In the genomic region with DNA sequence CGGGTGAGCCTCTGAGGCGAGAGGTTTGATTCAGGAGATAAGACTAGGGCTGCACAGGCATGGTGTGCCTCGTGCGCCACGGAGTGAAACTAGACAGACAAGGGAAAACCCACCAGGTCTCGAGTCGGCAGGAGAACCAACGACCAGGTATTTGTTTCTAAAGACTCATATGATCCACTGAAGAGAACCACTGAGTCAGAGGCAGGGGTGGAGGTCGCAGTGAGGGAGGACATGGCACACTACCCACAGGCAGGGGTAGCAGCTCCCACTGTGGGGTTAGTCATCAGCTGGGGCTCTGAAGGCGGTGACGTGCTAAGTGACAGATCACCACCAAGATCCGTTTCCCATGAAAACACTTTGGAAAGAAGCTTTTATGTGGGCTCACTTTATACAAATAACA, we compare ENCODE assay signal across 10 cellular contexts. TPM values are rescaled to one million over a fixed set of nuclear protein-coding genes. Genes with fewer than 3 reads are reported as not detected.
DNase-seq lines count a peak whose midpoint lies in the region; ATAC-seq and TF ChIP-seq lines count a peak whose summit lies in the region.
"Had no signal": no experiment of that assay in that cellular context is flagged by ENCODE, and none has a peak within 500 bp of the region (broad histone marks: within the 10 kb centered on the region; RNA-seq: fewer than 3 reads in every experiment).

No MANE protein-coding gene starts in this region.

- peaks cover 8 to 27% of the 10 kb centered on the region in 2 donors for H3K36me3 Mint-ChIP-seq in activated naive CD4-positive, alpha-beta T cell treated with anti-CD3 and anti-CD28 coated beads, Interleukin-2, amount 50 U/mL, for 72 hours

- peak; percentile 93 to 96 for ATAC-seq in activated naive CD4-positive, alpha-beta T cell treated with anti-CD3 and anti-CD28 coated beads, Interleukin-2, amount 50 U/mL, for 72 hours
- ATAC-seq in HG02763 (IDR thresholded peaks at IDR 0.05; ENCODE audit: unreplicated experiment) (no peak), HG03378 (IDR thresholded peaks at IDR 0.05; ENCODE audit: unreplicated experiment) (no peak)

- H3K27me3 ChIP-seq in right atrium auricular region (no peaks in the 10 kb centered on the region), left ventricle myocardium inferior (ENCODE audit: low read depth) (no peaks in the 10 kb centered on the region)
- H3K27me3 ChIP-seq: transverse colon had no signal

- H3K9me3 ChIP-seq in right atrium auricular region: no peaks in the 10 kb centered on the region
- no peaks in the 10 kb centered on the region for H3K9me3 ChIP-seq in left ventricle myocardium inferior (replicated peaks)
- H3K9me3 ChIP-seq: transverse colon had no signal

- H3K4me3 ChIP-seq in right atrium auricular region: peak overlapping the region in 1 of 2 donors; percentile 18
- no peak overlapping the region for H3K4me3 ChIP-seq in left ventricle myocardium inferior
- H3K4me3 ChIP-seq: transverse colon had no signal

- H3K27ac ChIP-seq in right atrium auricular region: peak overlapping the region; percentile 47 to 63
- no peak overlapping the region for H3K27ac ChIP-seq in left ventricle myocardium inferior (replicated peaks)
- H3K27ac ChIP-seq: transverse colon had no signal

- no peak for TF ChIP-seq CTCF in right atrium auricular region (IDR thresholded peaks at IDR 0.05)
- no peak for TF ChIP-seq CTCF in left ventricle myocardium inferior (IDR thresholded peaks at IDR 0.05; ENCODE audit: borderline replicate concordance)

- H3K36me3 ChIP-seq in right atrium auricular region (no peaks in the 10 kb centered on the region), left ventricle myocardium inferior (no peaks in the 10 kb centered on the region)
- H3K36me3 ChIP-seq: transverse colon had no signal

- DNase-seq in right atrium auricular region (ENCODE audit: low spot score): peak; percentile 70
- no peak for DNase-seq in left ventricle myocardium inferior
- DNase-seq in activated naive CD4-positive, alpha-beta T cell treated with anti-CD3 and anti-CD28 coated beads, Interleukin-2, amount 50 U/mL, for 72 hours (ENCODE audit: low spot score in 2 of 2): peak; percentile 81 to 91
- DNase-seq in occipital lobe (lab: John Stamatoyannopoulos, UW): peak; percentile 14
- DNase-seq in mesenteric fat pad (ENCODE audit: low spot score): no peak
- no peak for DNase-seq in NCI-H82 treated with DMSO at 0.1 percent for 48 hours (lab: John Stamatoyannopoulos, UW; ENCODE audit: unreplicated experiment)
- DNase-seq: effector CD8-positive, alpha-beta T cell; transverse colon had no signal

- H3K4me1 ChIP-seq in right atrium auricular region (peaks cover 0 to 91% of the 10 kb centered on the region in 2 donors), left ventricle myocardium inferior (peaks cover 94% of the 10 kb centered on the region)

- H3K27ac Mint-ChIP-seq in activated naive CD4-positive, alpha-beta T cell treated with anti-CD3 and anti-CD28 coated beads, Interleukin-2, amount 50 U/mL, for 72 hours: peak overlapping the region; percentile 93 to 100

- no peaks in the 10 kb centered on the region for H3K9me3 Mint-ChIP-seq in activated naive CD4-positive, alpha-beta T cell treated with anti-CD3 and anti-CD28 coated beads, Interleukin-2, amount 50 U/mL, for 72 hours

- intact Hi-C loops in left ventricle myocardium inferior (cut with micrococcal nuclease): no loop called here

RNA-seq across cellular contexts. Expression of a gene that starts 45.7 kb away (rescaled TPM):
- 10 to 100 TPM; 23.1 to 26.1 TPM for total RNA-seq in right atrium auricular region
- 15.1 TPM for total RNA-seq in left ventricle myocardium inferior
- 10 to 100 TPM; 45.5 to 54.1 TPM for total RNA-seq in activated naive CD4-positive, alpha-beta T cell treated with anti-CD3 and anti-CD28 coated beads, Interleukin-2, amount 50 U/mL, for 72 hours
- 23.9 TPM for total RNA-seq in occipital lobe
- 53.5 TPM for total RNA-seq in mesenteric fat pad

Comparison
In these comparisons a context has a peak if more than half of its experiments do, and no peak if none do; other contexts are left out.
1. DNase-seq: peak in right atrium auricular region (single experiment), activated naive CD4-positive, alpha-beta T cell treated with anti-CD3 and anti-CD28 coated beads, Interleukin-2, amount 50 U/mL, for 72 hours (2 of 2) and occipital lobe (single experiment); none in left ventricle myocardium inferior (single experiment), mesenteric fat pad (single experiment) and NCI-H82 treated with DMSO at 0.1 percent for 48 hours (single experiment).
2. ATAC-seq: peak in activated naive CD4-positive, alpha-beta T cell treated with anti-CD3 and anti-CD28 coated beads, Interleukin-2, amount 50 U/mL, for 72 hours (2 of 2); none in HG02763 (single experiment) and HG03378 (single experiment).